8 cellular contexts compared by ENCODE assay signal in the genomic region with DNA sequence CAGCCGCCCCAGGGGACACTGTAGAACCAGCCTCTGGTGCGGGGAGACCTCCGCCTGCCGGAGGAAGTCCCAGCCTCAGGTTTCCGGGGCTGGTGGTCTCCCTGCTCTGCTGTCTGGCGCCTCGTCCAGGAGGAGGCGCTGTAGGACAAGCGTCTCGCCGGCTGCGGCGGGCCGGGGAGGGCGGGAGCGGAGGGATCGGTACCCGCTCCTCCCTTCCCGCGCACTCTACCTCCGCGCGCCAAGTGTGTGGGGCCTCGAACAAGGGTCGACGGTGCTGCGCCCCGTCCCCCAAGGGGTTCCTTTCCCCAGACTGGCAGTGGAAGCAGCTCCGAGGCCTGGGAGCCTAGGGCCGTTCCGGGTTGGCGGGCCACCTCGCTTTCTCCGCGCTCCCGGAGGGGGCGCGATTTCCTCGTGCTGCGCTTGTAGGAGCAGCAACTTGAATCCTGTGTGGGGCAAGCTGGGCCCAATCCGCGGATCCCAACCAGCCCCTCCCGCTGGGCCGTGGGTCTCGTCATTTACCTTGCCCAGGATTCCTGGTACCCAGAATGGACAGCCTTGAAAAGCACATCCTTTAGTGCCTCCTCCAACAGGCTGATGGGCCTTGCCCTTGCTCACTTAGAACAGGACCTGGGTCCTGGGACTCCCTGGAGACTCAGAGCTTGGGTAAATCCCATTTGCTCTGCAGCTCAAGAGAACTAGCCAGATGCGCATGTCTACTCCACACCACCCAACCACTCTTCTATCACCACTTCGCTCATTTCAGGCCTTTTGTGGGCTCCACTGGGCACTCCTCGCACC. TPM values are rescaled to one million over a fixed set of nuclear protein-coding genes. Genes with fewer than 3 reads are reported as not detected.
DNase-seq lines count a peak whose midpoint lies in the region; ATAC-seq and TF ChIP-seq lines count a peak whose summit lies in the region.

No MANE protein-coding gene starts in this region.

- peak; percentile 95 for ATAC-seq in GM21526 (IDR thresholded peaks at IDR 0.05; ENCODE audit: low FRiP score, unreplicated experiment)
- peak; percentile 92 to 95 for ATAC-seq in right cardiac atrium

- H3K4me3 ChIP-seq in adrenal gland (peak overlapping the region in 2 of 4 donors; percentile 38 to 96), right cardiac atrium (ENCODE audit: low read length) (peak overlapping the region; percentile 32)

- H3K9ac ChIP-seq in ES-I3 (ENCODE audit: low read depth, low read length): peak overlapping the region; percentile 60; the same call in 1 of the 2 replicates

- H3K4me1 ChIP-seq in ES-I3 (ENCODE audit: insufficient read depth, low read length) (no peaks in the 10 kb centered on the region), adrenal gland (replicated peaks in 1 of 2) (peaks cover 20 to 32% of the 10 kb centered on the region in 2 donors), right cardiac atrium (ENCODE audit: control insufficient read depth, insufficient read depth, low read length) (no peaks in the 10 kb centered on the region)

- WGBS in adrenal gland, 4 donors: 7 to 35% (median 14%) methylated on average over 9 to 48 of the region's 48 CpGs
- 8% methylated on average over 48 of the region's 48 CpGs for WGBS in right cardiac atrium

- no peak for TF ChIP-seq POLR2A in adrenal gland (IDR thresholded peaks at IDR 0.05)

- TF ChIP-seq CTCF in adrenal gland (IDR thresholded peaks at IDR 0.05): peak; percentile 89 to 99 (median 95)

- no peaks in the 10 kb centered on the region for H3K27me3 ChIP-seq in adrenal gland
- H3K27me3 ChIP-seq in right cardiac atrium (ENCODE audit: control insufficient read depth, insufficient read depth): peaks cover 8% of the 10 kb centered on the region

- peak; percentile 97 for DNase-seq in HuH-7 (ENCODE audit: low spot score)
- DNase-seq in SKM-1 treated with dmso at 0.1 percent for 144 hours (lab: John Stamatoyannopoulos, UW; ENCODE audit: unreplicated experiment): peak; percentile 38
- peak; percentile 63 to 84 (median 80) for DNase-seq in adrenal gland
- peak; percentile 69 to 88 (median 86) for DNase-seq in right cardiac atrium
- DNase-seq in putamen (ENCODE audit: low spot score): peak; percentile 53
- no peak for DNase-seq in amniotic stem cell (lab: John Stamatoyannopoulos, UW)

- H3K36me3 ChIP-seq in ES-I3 (ENCODE audit: insufficient read depth, low read length): no peaks in the 10 kb centered on the region
- no peaks in the 10 kb centered on the region for H3K36me3 ChIP-seq in adrenal gland (replicated peaks in 1 of 2)

- peak overlapping the region; percentile 12 to 97 (median 78) for H3K27ac ChIP-seq in adrenal gland
- H3K27ac ChIP-seq in right cardiac atrium (ENCODE audit: low read length): no peak overlapping the region

- intact Hi-C loops in adrenal gland (cut with DNase I) (loop anchor here (2.0 to 5.0 kb wide), 3 partner anchors 312 to 497 kb away; no protein-coding TSS in a partner anchor), right cardiac atrium (cut with DNase I) (loop anchor here (2.0 to 10.0 kb wide), 9 partner anchors 312 to 674 kb away; no protein-coding TSS in a partner anchor)

- H3K9me3 ChIP-seq in ES-I3 (ENCODE audit: control insufficient read depth, insufficient read depth, low read length) (no peaks in the 10 kb centered on the region), adrenal gland (replicated peaks in 1 of 3) (no peaks in the 10 kb centered on the region), right cardiac atrium (ENCODE audit: control insufficient read depth, low read length) (no peaks in the 10 kb centered on the region)

RNA-seq across cellular contexts. Expression of a gene that starts 10.6 kb away (rescaled TPM):
- 10 to 100 TPM in 4 of 8 donors, 1 to 10 TPM in 4; 1.9 to 20.2 (median 7.5) TPM for total RNA-seq in adrenal gland
- 10 to 100 TPM in 2 of 3 donors, 1 to 10 TPM in 1; 2.2 to 38.5 (median 27.0) TPM for polyA plus RNA-seq in adrenal gland
- total RNA-seq in right cardiac atrium: not detected
- polyA plus RNA-seq in right cardiac atrium: 0.29 TPM

RNA-seq across cellular contexts. Expression of a gene that starts 11.2 kb away (rescaled TPM):
- total RNA-seq in adrenal gland: 10 to 100 TPM; 11.3 to 46.2 (median 35.0) TPM
- 10 to 100 TPM; 14.4 to 19.8 (median 17.3) TPM for polyA plus RNA-seq in adrenal gland
- total RNA-seq in right cardiac atrium: under 1 TPM; 0.11 to 0.39 (median 0.28) TPM
- 0.63 TPM for polyA plus RNA-seq in right cardiac atrium

RNA-seq across cellular contexts. Expression of a gene that starts 16.4 kb away (rescaled TPM):
- 10 to 100 TPM in 4 of 8 donors, 1 to 10 TPM in 4; 3.3 to 41.3 (median 10.6) TPM for total RNA-seq in adrenal gland
- 10 to 100 TPM in 2 of 3 donors, 1 to 10 TPM in 1; 2.0 to 15.9 (median 12.5) TPM for polyA plus RNA-seq in adrenal gland
- total RNA-seq in right cardiac atrium: not detected
- 0.16 TPM for polyA plus RNA-seq in right cardiac atrium

RNA-seq across cellular contexts. Expression of a gene that starts 18.2 kb away (rescaled TPM):
- 10 to 100 TPM in 4 of 8 donors, 1 to 10 TPM in 4; 2.7 to 35.6 (median 10.1) TPM for total RNA-seq in adrenal gland
- polyA plus RNA-seq in adrenal gland: 1 to 10 TPM; 2.5 to 7.6 (median 7.5) TPM
- total RNA-seq in right cardiac atrium: not detected
- 0.09 TPM for polyA plus RNA-seq in right cardiac atrium

RNA-seq across cellular contexts. Expression of a gene that starts 24.1 kb away (rescaled TPM):
- total RNA-seq in adrenal gland: under 1 TPM in 2 of 8 donors, not detected in 6; 0.14 to 0.23 TPM
- polyA plus RNA-seq in adrenal gland: under 1 TPM in 1 of 3 donors, not detected in 2; 0.11 TPM
- total RNA-seq in right cardiac atrium: not detected
- not detected for polyA plus RNA-seq in right cardiac atrium

Comparison
In these comparisons a context has a peak if more than half of its experiments do, and no peak if none do; other contexts are left out.
1. RNA of a gene that starts 11.2 kb away (total RNA-seq): 11.3 to 46.2 TPM in adrenal gland; 0.11 to 0.39 TPM in right cardiac atrium; every median in the first group is over 4 times any median in the second.